Comparison of ENCODE assay signal across 8 cellular contexts in the genomic region with DNA sequence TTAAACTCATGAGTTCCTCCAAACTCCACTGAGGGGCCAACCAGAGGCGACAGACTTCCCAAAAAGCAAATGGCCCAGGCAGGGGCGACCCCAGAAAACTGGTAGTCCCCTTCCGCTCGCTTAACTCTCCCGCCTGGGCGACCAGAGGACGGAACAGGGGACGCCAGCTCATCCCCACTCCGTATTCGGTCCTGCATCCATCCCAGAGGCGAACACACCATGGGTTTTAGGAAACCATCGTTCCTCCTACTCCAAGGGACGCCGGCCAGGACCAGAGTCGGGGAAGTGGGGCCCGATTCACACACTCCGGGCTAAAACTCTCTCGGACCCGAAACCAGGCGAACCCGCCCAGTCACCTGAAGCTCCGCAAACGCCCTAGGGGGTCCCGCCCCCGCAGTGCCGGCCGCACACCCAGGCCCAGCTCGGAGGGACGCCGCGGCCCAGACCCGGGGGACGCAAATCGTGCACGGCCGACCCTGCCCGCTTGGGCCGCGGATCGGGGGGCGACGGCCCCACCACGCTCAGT. TPM values are rescaled to one million over a fixed set of nuclear protein-coding genes. Genes with fewer than 3 reads are reported as not detected.
DNase-seq lines count a peak whose midpoint lies in the region; ATAC-seq and TF ChIP-seq lines count a peak whose summit lies in the region.

No MANE protein-coding gene starts in this region.

- H3K4me3 Mint-ChIP-seq in endodermal cell = peak overlapping the region; percentile 89

- H3K9me3 ChIP-seq in HUES6 (ENCODE audit: control insufficient read depth, insufficient read depth, low read depth, low read length) (peaks cover 4% of the 10 kb centered on the region; the same call in 1 of the 2 replicates), endodermal cell (ENCODE audit: control insufficient read depth, low read length) (peaks cover 13% of the 10 kb centered on the region), mononuclear cell (ENCODE audit: low read depth, low read length) (no peaks in the 10 kb centered on the region)

- H3K9ac ChIP-seq in HUES6 (ENCODE audit: low read length) = peak overlapping the region; percentile 95
- peak overlapping the region; percentile 76 for H3K9ac ChIP-seq in endodermal cell (ENCODE audit: extremely low read depth, low read length, poor library complexity, severe bottlenecking)

- H3K4me3 ChIP-seq in HUES6 (ENCODE audit: low read depth, low read length) (peak overlapping the region; percentile 97), endodermal cell (ENCODE audit: low read length) (peak overlapping the region; percentile 87), mononuclear cell (ENCODE audit: low read length) (peak overlapping the region; percentile 76)

- ATAC-seq in GM21528 (IDR thresholded peaks at IDR 0.05; ENCODE audit: low FRiP score, unreplicated experiment) = peak; percentile 43

- H3K27ac Mint-ChIP-seq in endodermal cell = peak overlapping the region; percentile 85

- H3K27me3 ChIP-seq in HUES6 (ENCODE audit: control insufficient read depth, insufficient read depth, low read length) (no peaks in the 10 kb centered on the region), endodermal cell (ENCODE audit: control insufficient read depth, insufficient read depth, low read length, poor library complexity, severe bottlenecking) (no peaks in the 10 kb centered on the region), mononuclear cell (ENCODE audit: insufficient read depth, low read length) (no peaks in the 10 kb centered on the region)

- DNase-seq in EL (peak; percentile 44), endodermal cell (peak; percentile 77), midbrain (lab: John Stamatoyannopoulos, UW) (no peak)
- DNase-seq in activated CD4-positive, alpha-beta T cell treated with anti-CD3 and anti-CD28 coated beads, Interleukin-2, amount 50 U/mL, for 4 hours = peak; percentile 10 to 12
- DNase-seq in stimulated activated naive CD4-positive, alpha-beta T cell treated with Interleukin-2 at 50 U/mL for 16 hours (lab: John Stamatoyannopoulos, UW) = peak; percentile 29

- peaks cover 15% of the 10 kb centered on the region for H3K36me3 Mint-ChIP-seq in endodermal cell (ENCODE audit: low read depth)

- H3K27me3 Mint-ChIP-seq in endodermal cell (ENCODE audit: insufficient read depth) = no peaks in the 10 kb centered on the region

- whole genome bisulfite sequencing in endodermal cell (ENCODE audit: insufficient coverage in 1 of 2, insufficient read length in 1 of 2), 2 experiments = 0% methylated on average over 14 to 43 of the region's 43 CpGs

- H3K27ac ChIP-seq in HUES6 (ENCODE audit: low read depth, low read length) (peak overlapping the region; percentile 97), endodermal cell (ENCODE audit: low read depth, low read length) (peak overlapping the region; percentile 75)

- no peak for TF ChIP-seq CTCF in endodermal cell (conservative IDR thresholded peaks at IDR 0.05)

- H3K4me1 Mint-ChIP-seq in endodermal cell = peaks cover 25% of the 10 kb centered on the region

- H3K4me1 ChIP-seq in HUES6 (ENCODE audit: control insufficient read depth, insufficient read depth, low read length) = peaks cover 17% of the 10 kb centered on the region
- no peaks in the 10 kb centered on the region for H3K4me1 ChIP-seq in endodermal cell (ENCODE audit: control insufficient read depth, insufficient read depth, low read length)
- peaks cover 15% of the 10 kb centered on the region for H3K4me1 ChIP-seq in mononuclear cell (ENCODE audit: insufficient read depth, low read length)

- H3K36me3 ChIP-seq in HUES6 (ENCODE audit: control insufficient read depth, insufficient read depth, low read length) (peaks cover 9% of the 10 kb centered on the region; the same call in 1 of the 2 replicates), endodermal cell (ENCODE audit: control insufficient read depth, insufficient read depth, low read length) (peaks cover 12% of the 10 kb centered on the region)

- peaks cover 12% of the 10 kb centered on the region for H3K9me3 Mint-ChIP-seq in endodermal cell

RNA-seq across cellular contexts. Expression of gene TEX10, which starts 0.5 kb away (rescaled TPM):
- total RNA-seq in endodermal cell (10 to 100 TPM; 44.7 to 49.4 TPM), mononuclear cell (18.9 TPM)
- 31.6 TPM for polyA plus RNA-seq in endodermal cell (2013, experiment 1 of 2)
- polyA plus RNA-seq in endodermal cell (2013, experiment 2 of 2) = 31.6 TPM
